Comparison of ENCODE assay signal across 1 cellular context in the genomic region with DNA sequence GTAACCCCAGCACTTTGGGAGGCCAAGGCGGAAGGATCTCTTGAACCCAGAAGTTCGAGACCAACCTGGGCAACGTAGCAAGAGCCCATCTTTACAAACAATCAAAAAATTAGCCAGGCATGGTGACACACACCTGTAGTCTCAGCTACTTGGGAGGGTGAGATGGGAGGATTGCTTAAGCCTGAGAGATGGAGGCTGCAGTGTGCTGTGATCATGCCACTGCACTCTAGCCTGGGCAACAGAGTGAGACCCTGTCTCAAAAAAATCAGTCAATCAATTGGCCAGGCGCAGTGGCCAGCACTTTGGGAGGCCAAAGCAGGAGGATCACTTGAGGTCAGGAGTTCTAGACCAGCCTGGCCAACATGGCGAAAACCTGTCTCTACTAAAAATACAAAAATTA.
TF ChIP-seq lines count a peak whose summit lies in the region.

No MANE protein-coding gene starts in this region.

TF ChIP-seq in Ishikawa, 13 proteins besides CTCF, POLR2A, EP300 and RAD21:
- TF ChIP-seq YY1 (IDR thresholded peaks at IDR 0.05; ENCODE audit: low read depth) = 0 out of 2 replicates have a peak, but pooled peaks have one; percentile 6
